Comparison of ENCODE assay signal across 6 cellular contexts in the genomic region with DNA sequence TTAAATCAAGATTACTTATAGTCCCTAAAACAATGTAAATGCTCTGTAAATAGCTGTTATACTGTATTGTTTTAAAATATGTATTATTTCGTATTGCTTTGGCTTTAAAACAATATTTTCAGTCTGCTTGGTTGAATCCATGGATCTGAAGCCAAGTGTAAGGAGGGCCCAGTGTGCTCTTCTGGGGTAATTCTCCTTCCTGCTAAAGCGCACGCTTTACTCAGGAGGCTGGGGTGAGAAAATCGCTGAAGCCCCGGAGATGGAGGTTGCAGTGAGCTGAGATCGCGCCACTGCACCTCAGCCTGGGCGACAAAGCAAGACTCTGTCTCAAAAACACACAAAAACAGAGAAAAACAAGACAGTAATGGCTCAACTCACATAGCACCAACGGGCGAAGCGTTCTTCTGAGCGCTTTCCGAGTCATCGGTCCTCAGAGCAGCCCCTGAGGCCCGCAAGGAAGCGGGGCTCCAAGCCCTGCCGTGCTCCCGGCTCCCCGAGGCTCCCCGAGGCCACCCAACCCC. TPM values are rescaled to one million over a fixed set of nuclear protein-coding genes. Genes with fewer than 3 reads are reported as not detected.
DNase-seq lines count a peak whose midpoint lies in the region; ATAC-seq and TF ChIP-seq lines count a peak whose summit lies in the region.

No MANE protein-coding gene starts in this region.

- H2AFZ ChIP-seq in parathyroid adenoma: peak overlapping the region; percentile 83

- H3K79me2 ChIP-seq in parathyroid adenoma: no peaks in the 10 kb centered on the region

- H3K4me3 Mint-ChIP-seq in CD8-positive, alpha-beta memory T cell: peak overlapping the region; percentile 86 to 95 (median 89)

- H3K27me3 Mint-ChIP-seq in CD8-positive, alpha-beta memory T cell: no peaks in the 10 kb centered on the region

- peak overlapping the region; percentile 60 for H3K27ac ChIP-seq in CD8-positive, alpha-beta memory T cell (ENCODE audit: low read depth, low read length)
- peak overlapping the region; percentile 75 for H3K27ac ChIP-seq in cingulate gyrus (ENCODE audit: low read depth, low read length)
- peak overlapping the region; percentile 19 for H3K27ac ChIP-seq in parathyroid adenoma

- peak; percentile 36 for ATAC-seq in HG02938 (IDR thresholded peaks at IDR 0.05; ENCODE audit: unreplicated experiment)
- no peak for ATAC-seq in HG03469 (IDR thresholded peaks at IDR 0.05; ENCODE audit: unreplicated experiment)

- H3K27ac Mint-ChIP-seq in CD8-positive, alpha-beta memory T cell: peak overlapping the region; percentile 64 to 96 (median 89)

- peak overlapping the region; percentile 74 for H3K4me3 ChIP-seq in CD8-positive, alpha-beta memory T cell (ENCODE audit: low read length)
- H3K4me3 ChIP-seq in parathyroid adenoma (ENCODE audit: low read depth, low read length): peak overlapping the region; percentile 64

- TF ChIP-seq CTCF in parathyroid adenoma (IDR thresholded peaks at IDR 0.05): no peak

- POLR2A ChIA-PET in CD8-positive, alpha-beta memory T cell (lab: Charles Lee): interaction anchor here (0.6 to 1.7 kb wide), 6 partner anchors 13 to 244 kb away, joined by 3 to 10 read pairs (median 6); a partner anchor contains a TSS

- no peaks in the 10 kb centered on the region for H3K9me3 ChIP-seq in CD8-positive, alpha-beta memory T cell (ENCODE audit: low read length)
- no peaks in the 10 kb centered on the region for H3K9me3 ChIP-seq in parathyroid adenoma (ENCODE audit: control insufficient read depth, low read length)

- H3K27me3 ChIP-seq in CD8-positive, alpha-beta memory T cell (ENCODE audit: insufficient read depth, low read length, poor library complexity, severe bottlenecking): no peaks in the 10 kb centered on the region
- H3K27me3 ChIP-seq in parathyroid adenoma (ENCODE audit: control insufficient read depth, insufficient read depth, low read length): no peaks in the 10 kb centered on the region

- no peak overlapping the region for H3K9ac ChIP-seq in parathyroid adenoma

- peaks cover 23% of the 10 kb centered on the region for H3K4me1 ChIP-seq in CD8-positive, alpha-beta memory T cell (ENCODE audit: insufficient read depth, low read length)
- H3K4me1 ChIP-seq in parathyroid adenoma: no peaks in the 10 kb centered on the region

- CTCF ChIA-PET in CD8-positive, alpha-beta memory T cell (lab: Charles Lee): interaction anchor here (1.0 to 5.5 kb wide), 14 partner anchors 16 to 742 kb away, joined by 3 to 60 read pairs (median 4); no protein-coding TSS in a partner anchor

- peaks cover 15 to 33% (median 16%) of the 10 kb centered on the region in 3 donors for H3K4me1 Mint-ChIP-seq in CD8-positive, alpha-beta memory T cell

- no peak for DNase-seq in CD8-positive, alpha-beta memory T cell
- DNase-seq in NK-92 treated with Interleukin-12 subunit alpha and Interleukin-12 subunit beta, amount 100 ng/mL, for 24 hours (lab: John Stamatoyannopoulos, UW): no peak

- peak overlapping the region; percentile 92 for H3K4me2 ChIP-seq in parathyroid adenoma (ENCODE audit: low read length)

- no peaks in the 10 kb centered on the region for H3K9me3 Mint-ChIP-seq in CD8-positive, alpha-beta memory T cell

- H3K36me3 Mint-ChIP-seq in CD8-positive, alpha-beta memory T cell: peaks cover 0 to 8% (median 0%) of the 10 kb centered on the region in 3 donors

- H3K36me3 ChIP-seq in CD8-positive, alpha-beta memory T cell (ENCODE audit: insufficient read depth, low read length): no peaks in the 10 kb centered on the region
- no peaks in the 10 kb centered on the region for H3K36me3 ChIP-seq in parathyroid adenoma (ENCODE audit: control insufficient read depth, insufficient read depth, low read length)

RNA-seq across cellular contexts. Expression of a gene that starts 0.4 kb away (rescaled TPM):
- 10 to 100 TPM; 18.7 to 19.1 TPM for total RNA-seq in CD8-positive, alpha-beta memory T cell
- polyA plus RNA-seq in CD8-positive, alpha-beta memory T cell: 9.3 TPM

RNA-seq across cellular contexts. Expression of a gene that starts 6.7 kb away (rescaled TPM):
- total RNA-seq in CD8-positive, alpha-beta memory T cell: not detected
- polyA plus RNA-seq in CD8-positive, alpha-beta memory T cell: 1.1 TPM

RNA-seq across cellular contexts. Expression of a gene that starts 13.1 kb away (rescaled TPM):
- total RNA-seq in CD8-positive, alpha-beta memory T cell: 10 to 100 TPM; 17.2 to 19.6 TPM
- polyA plus RNA-seq in CD8-positive, alpha-beta memory T cell: 26.2 TPM

RNA-seq across cellular contexts. Expression of a gene that starts 24.9 kb away (rescaled TPM):
- total RNA-seq in CD8-positive, alpha-beta memory T cell: 10 to 100 TPM; 12.3 to 14.5 TPM
- 1.4 TPM for polyA plus RNA-seq in CD8-positive, alpha-beta memory T cell

RNA-seq across cellular contexts. Expression of a gene that starts 54.2 kb away (rescaled TPM):
- total RNA-seq in CD8-positive, alpha-beta memory T cell: 10 to 100 TPM; 17.6 to 21.5 TPM
- polyA plus RNA-seq in CD8-positive, alpha-beta memory T cell: 16.9 TPM

Comparison
In these comparisons a context has a peak if more than half of its experiments do, and no peak if none do; other contexts are left out.
1. H3K27ac ChIP-seq: peak in every context shown above with its lines; median percentile 75 in cingulate gyrus; 60 in CD8-positive, alpha-beta memory T cell; 19 in parathyroid adenoma.